In the genomic region with DNA sequence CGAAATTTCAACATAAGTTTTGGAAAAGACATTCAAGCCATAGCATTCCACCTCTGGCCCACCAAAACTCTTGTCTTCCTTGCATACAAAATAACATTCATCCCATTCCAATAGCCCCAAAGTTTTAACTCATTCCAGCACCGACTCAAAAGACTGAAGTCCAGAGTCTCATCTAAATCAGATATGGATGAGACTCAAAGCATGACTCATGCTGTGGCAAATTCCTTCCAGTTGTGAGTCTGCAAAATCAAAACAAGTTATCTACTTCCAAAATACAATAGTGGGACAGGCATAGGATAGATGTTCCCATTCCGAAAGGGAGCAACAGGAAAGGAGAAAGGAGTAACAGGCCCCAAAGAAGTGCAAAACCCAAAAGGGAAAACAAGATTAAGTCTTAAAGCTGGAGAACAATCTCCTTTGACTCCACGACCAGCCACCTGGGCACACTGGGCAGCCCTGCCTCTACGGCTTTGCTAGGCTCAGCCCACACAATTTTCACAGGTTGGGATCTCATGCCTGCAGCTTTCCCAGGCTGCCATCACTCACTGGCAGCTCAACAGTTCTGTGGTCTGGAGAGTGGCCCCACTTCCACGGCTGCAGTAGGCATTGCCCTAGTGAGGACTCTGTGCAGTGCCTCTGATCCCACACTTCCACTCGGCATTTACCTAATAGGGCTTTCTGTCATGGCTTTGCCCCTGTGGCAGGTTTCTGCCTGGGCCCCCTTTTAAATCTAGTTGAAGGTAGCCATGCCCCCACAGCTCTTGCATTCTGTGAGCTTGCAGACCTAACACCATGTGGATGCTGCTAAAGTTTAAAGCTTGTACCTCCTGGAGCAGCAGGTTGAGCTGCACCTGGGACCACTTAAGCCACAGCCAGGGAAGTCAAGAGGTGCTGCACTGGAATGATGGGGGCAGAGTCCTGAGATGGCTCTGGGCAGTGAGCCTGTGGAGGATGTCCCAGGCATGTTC, we compare ENCODE assay signal across 17 cellular contexts. TPM values are rescaled to one million over a fixed set of nuclear protein-coding genes. Genes with fewer than 3 reads are reported as not detected.
DNase-seq lines count a peak whose midpoint lies in the region; ATAC-seq and TF ChIP-seq lines count a peak whose summit lies in the region.
"Had no signal": no experiment of that assay in that cellular context is flagged by ENCODE, and none has a peak within 500 bp of the region (broad histone marks: within the 10 kb centered on the region; RNA-seq: fewer than 3 reads in every experiment).

No MANE protein-coding gene starts in this region.

- no peak overlapping the region for H3K27ac ChIP-seq in lower lobe of right lung
- H3K27ac ChIP-seq: ascending aorta; BLaER1 treated with 17β-estradiol and CSF1 and Interleukin-3, amounts not matched to agents 10 nM and 100 nM; PC-9; thyroid gland had no signal

- peaks cover 4% of the 10 kb centered on the region for H3K4me1 ChIP-seq in lower lobe of right lung
- H3K4me1 ChIP-seq: ascending aorta; BLaER1 treated with 17β-estradiol and CSF1 and Interleukin-3, amounts not matched to agents 10 nM and 100 nM; thyroid gland had no signal

- H3K4me3 ChIP-seq in AG04449 (ENCODE audit: low read depth, low read length) (no peak overlapping the region), lower lobe of right lung (no peak overlapping the region)
- H3K4me3 ChIP-seq: ascending aorta; BLaER1 treated with 17β-estradiol and CSF1 and Interleukin-3, amounts not matched to agents 10 nM and 100 nM; PC-9; thyroid gland had no signal

- H3K36me3 ChIP-seq in lower lobe of right lung = no peaks in the 10 kb centered on the region
- H3K36me3 ChIP-seq: ascending aorta; BLaER1 treated with 17β-estradiol and CSF1 and Interleukin-3, amounts not matched to agents 10 nM and 100 nM; thyroid gland had no signal

- DNase-seq in AG04449 (ENCODE audit: low read depth, low spot score) (peak; percentile 21), HCEC 1CT (peak; percentile 2), astrocyte of the hippocampus (ENCODE audit: low read depth, low spot score) (peak; percentile 33), lower lobe of right lung (peak; percentile 10), KG1 (lab: John Stamatoyannopoulos, UW) (no peak)
- no peak for DNase-seq in activated CD4-positive, alpha-beta T cell treated with anti-CD3 and anti-CD28 coated beads, Interleukin-2, amount 50 U/mL, for 48 hours
- DNase-seq: activated CD4-positive, alpha-beta T cell treated with anti-CD3 and anti-CD28 coated beads for 1 hour; activated T-cell treated with anti-CD3 and anti-CD28 coated beads, Interleukin-2, amount 50 U/mL, for 4 hours; effector memory CD8-positive, alpha-beta T cell; NCI-H1417 treated with DMSO at 0.1 percent for 48 hours; NCI-H446 treated with DMSO at 0.1 percent for 48 hours; PC-9; thyroid gland had no signal

- TF ChIP-seq CTCF in AG04449 (IDR thresholded peaks at IDR 0.05; ENCODE audit: insufficient read depth, low read length, missing control alignments) (no peak), lower lobe of right lung (IDR thresholded peaks at IDR 0.05) (no peak)

- CTCF ChIA-PET in AG04449 (lab: Yijun Ruan, JAX) = interaction anchor here (0.5 to 2.8 kb wide), 4 partner anchors 9 to 34 kb away, joined by 3 to 17 read pairs (median 4); no protein-coding TSS in a partner anchor

- intact Hi-C loops in lower lobe of right lung (cut with DNase I) = no loop called here

- POLR2A ChIA-PET in AG04449 (lab: Yijun Ruan, JAX) = interaction anchor here (0.6 kb wide), 1 partner anchor 134 kb away, joined by 3 read pairs; a partner anchor contains a TSS

- no peak for ATAC-seq in lower lobe of right lung
- no peak for ATAC-seq in GM18520 (IDR thresholded peaks at IDR 0.05; ENCODE audit: unreplicated experiment)
- ATAC-seq in HG02884 (IDR thresholded peaks at IDR 0.05; ENCODE audit: unreplicated experiment) = no peak
- ATAC-seq: activated T-cell treated with anti-CD3 and anti-CD28 coated beads, Interleukin-2, amount 50 U/mL, for 4 hours; effector memory CD8-positive, alpha-beta T cell had no signal

- H3K9me3 ChIP-seq in lower lobe of right lung = no peaks in the 10 kb centered on the region
- H3K9me3 ChIP-seq: thyroid gland had no signal

- H3K27me3 ChIP-seq in lower lobe of right lung (ENCODE audit: low read depth) = no peaks in the 10 kb centered on the region
- H3K27me3 ChIP-seq: ascending aorta; BLaER1 treated with 17β-estradiol and CSF1 and Interleukin-3, amounts not matched to agents 10 nM and 100 nM; thyroid gland had no signal

RNA-seq across cellular contexts. Expression of a gene that starts 51.0 kb away (rescaled TPM):
- total RNA-seq in lower lobe of right lung = 13.1 TPM
- total RNA-seq: PC-9 had no signal

Comparison
In these comparisons a context has a peak if more than half of its experiments do, and no peak if none do; other contexts are left out.
1. DNase-seq: peak in AG04449 (single experiment), HCEC 1CT (single experiment), astrocyte of the hippocampus (single experiment) and lower lobe of right lung (single experiment); none in activated CD4-positive, alpha-beta T cell treated with anti-CD3 and anti-CD28 coated beads, Interleukin-2, amount 50 U/mL, for 48 hours (0 of 2) and KG1 (single experiment).